ENCODE assay signal across 8 cellular contexts in genomic region chr5:149828161-149829011, GRCh38.
DNase-seq lines count a peak whose midpoint lies in the region; ATAC-seq and TF ChIP-seq lines count a peak whose summit lies in the region.

No MANE protein-coding gene starts in this region.

- no peak overlapping the region for H3K27ac Mint-ChIP-seq in activated B cell treated with CpG ODN at 0.5 μM for 24 hours

- no peaks in the 10 kb centered on the region for H3K27me3 Mint-ChIP-seq in activated B cell treated with CpG ODN at 0.5 μM for 24 hours

- no peaks in the 10 kb centered on the region for H3K9me3 Mint-ChIP-seq in activated B cell treated with CpG ODN at 0.5 μM for 24 hours

- H3K27me3 ChIP-seq in kidney epithelial cell (ENCODE audit: control insufficient read depth, insufficient read depth, low read length): no peaks in the 10 kb centered on the region

- H3K4me1 Mint-ChIP-seq in activated B cell treated with CpG ODN at 0.5 μM for 24 hours: peaks cover 9% of the 10 kb centered on the region

- peaks cover 21% of the 10 kb centered on the region for H3K36me3 Mint-ChIP-seq in activated B cell treated with CpG ODN at 0.5 μM for 24 hours (ENCODE audit: low read depth)

- H3K4me3 Mint-ChIP-seq in activated B cell treated with CpG ODN at 0.5 μM for 24 hours: no peak overlapping the region

- ATAC-seq in GM18499 (IDR thresholded peaks at IDR 0.05; ENCODE audit: insufficient read depth, unreplicated experiment) (peak; percentile 52), HG03108 (IDR thresholded peaks at IDR 0.05; ENCODE audit: unreplicated experiment) (peak; percentile 45), activated B cell treated with CpG ODN at 0.5 μM for 24 hours (ENCODE audit: low read depth) (peak; percentile 47)

- H3K36me3 ChIP-seq in kidney epithelial cell (ENCODE audit: control insufficient read depth, insufficient read depth, low read length): no peaks in the 10 kb centered on the region

- intact Hi-C loops in activated B cell treated with CpG ODN at 0.5 μM for 24 hours (cut with micrococcal nuclease): loop anchor here (1.0 to 5.0 kb wide), 6 partner anchors 51 to 192 kb away; partner anchors contain the start of gene PPARGC1B

- no peak overlapping the region for H3K4me3 ChIP-seq in kidney epithelial cell (ENCODE audit: low read depth, low read length)

- CTCF ChIA-PET in activated B cell treated with CpG ODN at 0.5 μM for 24 hours (lab: Charles Lee): interaction anchor here (0.8 to 9.9 kb wide), 15 partner anchors 8 to 200 kb away, joined by 3 to 162 read pairs (median 4); no protein-coding TSS in a partner anchor

- DNase-seq in A172 (ENCODE audit: low spot score) (peak; percentile 93), NCI-H226 (peak; percentile 83), activated B cell treated with CpG ODN at 0.5 μM for 24 hours (peak; percentile 70), caudate nucleus (lab: John Stamatoyannopoulos, UW) (peak in 57 of 61 donors; percentile 18 to 91 (median 52)), kidney epithelial cell (ENCODE audit: low read depth) (peak; percentile 65)
- DNase-seq in stimulated activated CD4-positive, alpha-beta T cell treated with anti-CD3 and anti-CD28 coated beads, Interleukin-1b, Interleukin-23, amount 100 ng/mL, for 4 hours (ENCODE audit: low read depth in 2 of 2): peak; percentile 82

- POLR2A ChIA-PET in activated B cell treated with CpG ODN at 0.5 μM for 24 hours (lab: Charles Lee): no interaction called here

- TF ChIP-seq CTCF in activated B cell treated with CpG ODN at 0.5 μM for 24 hours (IDR thresholded peaks at IDR 0.05) (no peak), kidney epithelial cell (IDR thresholded peaks at IDR 0.05; ENCODE audit: insufficient read depth, low read length, poor library complexity, severe bottlenecking) (peak; percentile 78)

- H3K27ac ChIP-seq in caudate nucleus (ENCODE audit: low read depth, low read length): no peak overlapping the region
